8 cellular contexts compared by ENCODE assay signal in the genomic region with DNA sequence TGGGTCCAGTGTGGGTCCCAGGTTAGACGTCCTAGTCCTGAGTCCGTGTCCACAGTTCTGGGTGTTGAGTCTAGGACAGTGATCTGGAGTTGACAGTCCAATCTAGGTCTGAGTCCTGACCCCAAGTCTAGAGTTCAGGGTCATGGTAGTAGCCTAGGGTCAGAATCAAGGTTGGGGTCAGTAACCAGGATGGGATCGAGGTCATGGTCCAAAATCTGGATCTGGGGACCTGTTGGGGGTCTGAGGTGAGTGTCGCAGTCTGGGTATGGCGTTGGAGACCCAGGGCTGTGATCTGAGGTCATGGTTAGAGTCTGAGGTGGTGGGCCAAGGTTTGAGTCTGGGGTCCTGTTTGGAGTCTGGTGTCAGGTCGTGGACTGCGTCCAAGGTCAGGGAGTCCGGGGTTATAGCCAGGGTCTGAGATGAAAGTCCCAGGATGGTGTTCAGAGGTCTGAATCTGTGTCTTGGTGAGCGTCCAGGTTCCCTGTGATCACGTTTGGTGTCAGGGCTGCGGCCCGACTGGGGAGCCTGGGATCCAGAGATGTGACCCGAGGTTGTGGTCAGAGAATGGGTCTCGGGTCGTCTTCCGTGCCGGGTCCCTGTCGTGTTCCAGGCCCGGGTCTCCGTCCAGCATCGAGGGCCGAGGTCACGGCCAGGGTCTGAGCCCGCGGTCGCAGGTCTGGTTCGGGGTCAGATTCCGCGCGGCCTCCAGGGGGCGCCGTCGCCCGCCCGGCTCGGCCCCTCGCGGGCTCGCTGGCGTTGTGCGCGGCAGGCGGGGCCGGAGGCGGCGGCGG. TPM values are rescaled to one million over a fixed set of nuclear protein-coding genes. Genes with fewer than 3 reads are reported as not detected.
DNase-seq lines count a peak whose midpoint lies in the region; ATAC-seq and TF ChIP-seq lines count a peak whose summit lies in the region.

No MANE protein-coding gene starts in this region.

- WGBS in gastroesophageal sphincter (ENCODE audit: low coverage in 1 of 2), 2 donors = 74% methylated on average over 3 of the region's 47 CpGs; no CpG with 5 or more reads in 1 of the 2 donors

- no peak for TF ChIP-seq POLR2A in gastroesophageal sphincter (IDR thresholded peaks at IDR 0.05)

- DNase-seq in NCI-H2081 (lab: John Stamatoyannopoulos, UW) (peak; percentile 39 to 53), NCI-H2081 treated with DMSO at 0.1 percent for 48 hours (lab: John Stamatoyannopoulos, UW) (no peak), RKO (ENCODE audit: low spot score) (peak; percentile 68), activated gamma-delta T cell (lab: John Stamatoyannopoulos, UW) (peak; percentile 67), nucleus accumbens (lab: John Stamatoyannopoulos, UW) (peak in 45 of 56 donors; percentile 27 to 85 (median 55)), upper lobe of right lung (peak; percentile 91)

- H3K4me3 ChIP-seq in gastroesophageal sphincter (peak overlapping the region in 1 of 2 donors; percentile 96), upper lobe of right lung (peak overlapping the region; percentile 14)

- peaks cover 0 to 5% of the 10 kb centered on the region in 2 donors for H3K36me3 ChIP-seq in gastroesophageal sphincter
- H3K36me3 ChIP-seq in upper lobe of right lung = peaks cover 15% of the 10 kb centered on the region

- H3K9me3 ChIP-seq in gastroesophageal sphincter = no peaks in the 10 kb centered on the region
- H3K9me3 ChIP-seq in upper lobe of right lung = no peaks in the 10 kb centered on the region

- H3K4me1 ChIP-seq in gastroesophageal sphincter = peaks cover 7 to 84% (median 52%) of the 10 kb centered on the region in 3 donors
- H3K4me1 ChIP-seq in upper lobe of right lung = peaks cover 64% of the 10 kb centered on the region

- peak in 3 of 4 experiments; percentile 77 to 94 (median 94) for TF ChIP-seq CTCF in gastroesophageal sphincter (IDR thresholded peaks at IDR 0.05)
- TF ChIP-seq CTCF in upper lobe of right lung (IDR thresholded peaks at IDR 0.05) = peak; percentile 67

- peak; percentile 57 for ATAC-seq in HG03432 (IDR thresholded peaks at IDR 0.05; ENCODE audit: unreplicated experiment)
- peak; percentile 82 for ATAC-seq in gastroesophageal sphincter
- ATAC-seq in upper lobe of right lung = peak; percentile 81

- H3K27me3 ChIP-seq in gastroesophageal sphincter (no peaks in the 10 kb centered on the region), upper lobe of right lung (no peaks in the 10 kb centered on the region)

- TF ChIP-seq EP300 in gastroesophageal sphincter (IDR thresholded peaks at IDR 0.05) = no peak

- intact Hi-C loops in upper lobe of right lung (cut with DNase I) = no loop called here

- peak overlapping the region; percentile 16 to 88 (median 83) for H3K27ac ChIP-seq in gastroesophageal sphincter
- H3K27ac ChIP-seq in upper lobe of right lung = peak overlapping the region; percentile 80

RNA-seq across cellular contexts. Expression of a gene that starts 0.4 kb away (rescaled TPM):
- total RNA-seq in gastroesophageal sphincter (10 to 100 TPM; 44.0 to 76.9 (median 64.8) TPM), upper lobe of right lung (98.4 TPM)

RNA-seq across cellular contexts. Expression of a gene that starts 23.3 kb away (rescaled TPM):
- total RNA-seq in gastroesophageal sphincter (10 to 100 TPM; 25.6 to 61.6 (median 32.3) TPM), upper lobe of right lung (59.4 TPM)

RNA-seq across cellular contexts. Expression of a gene that starts 37.5 kb away (rescaled TPM):
- total RNA-seq in gastroesophageal sphincter (10 to 100 TPM; 33.9 to 58.4 (median 41.9) TPM), upper lobe of right lung (36.4 TPM)
